ENCODE assay signal across 11 cellular contexts in genomic region chr2:60556998-60557955, GRCh38. TPM values are rescaled to one million over a fixed set of nuclear protein-coding genes. Genes with fewer than 3 reads are reported as not detected.
DNase-seq lines count a peak whose midpoint lies in the region; ATAC-seq and TF ChIP-seq lines count a peak whose summit lies in the region.
"Had no signal": no experiment of that assay in that cellular context is flagged by ENCODE, and none has a peak within 500 bp of the region (broad histone marks: within the 10 kb centered on the region; RNA-seq: fewer than 3 reads in every experiment).

No MANE protein-coding gene starts in this region.

- in situ Hi-C loops in brain microvascular endothelial cell (cut with HindIII; ENCODE audit: low pct_ligation_motif_present, low sequenced_read_pairs) = no loop called here

- H3K4me3 Mint-ChIP-seq in neural crest cell = peak overlapping the region; percentile 75

- no peak overlapping the region for H3K27ac Mint-ChIP-seq in neural crest cell (ENCODE audit: unreplicated experiment)

- H3K27me3 ChIP-seq in brain microvascular endothelial cell (replicated peaks) = peaks cover 18% of the 10 kb centered on the region

- DNase-seq in DMS79 treated with DMSO at 0.1 percent for 48 hours (lab: John Stamatoyannopoulos, UW) (peak; percentile 48), DMS79 (lab: John Stamatoyannopoulos, UW) (no peak), NCI-H1417 (lab: John Stamatoyannopoulos, UW) (peak; percentile 61 to 90 (median 86)), brain microvascular endothelial cell (no peak), neural crest cell (ENCODE audit: low read depth, low spot score) (no peak), cerebellar cortex (ENCODE audit: low spot score) (no peak)
- no peak for DNase-seq in stimulated activated CD4-positive, alpha-beta T cell treated with anti-CD3 and anti-CD28 coated beads, Interleukin-4, amount 100 ng/mL, for 4 hours
- DNase-seq: 8988T, GOT3 had no signal

- no peaks in the 10 kb centered on the region for H3K9me3 Mint-ChIP-seq in neural crest cell

- no peak for ATAC-seq in HG02884 (IDR thresholded peaks at IDR 0.05; ENCODE audit: unreplicated experiment)

- peaks cover 27% of the 10 kb centered on the region for H3K4me1 Mint-ChIP-seq in neural crest cell

- no peak overlapping the region for H3K27ac ChIP-seq in brain microvascular endothelial cell
- H3K27ac ChIP-seq: SJSA1 had no signal

- TF ChIP-seq CTCF in brain microvascular endothelial cell (IDR thresholded peaks at IDR 0.05; ENCODE audit: low read depth, low read length, missing control alignments) = no peak
- no peak for TF ChIP-seq CTCF in neural crest cell (conservative IDR thresholded peaks at IDR 0.05)

- H3K4me3 ChIP-seq in brain microvascular endothelial cell (ENCODE audit: low read depth, low read length) = peak overlapping the region; percentile 37
- H3K4me3 ChIP-seq: SJSA1 had no signal

- H3K27me3 Mint-ChIP-seq in neural crest cell (ENCODE audit: low read depth) = peaks cover 100% of the 10 kb centered on the region

- no peaks in the 10 kb centered on the region for H3K36me3 Mint-ChIP-seq in neural crest cell (ENCODE audit: low read depth)

- H3K36me3 ChIP-seq in brain microvascular endothelial cell (replicated peaks) = no peaks in the 10 kb centered on the region
- H3K36me3 ChIP-seq: SJSA1 had no signal

RNA-seq across cellular contexts. Expression of gene BCL11A, which starts 3.8 kb away (rescaled TPM):
- 2.2 and 2.3 TPM in 2 replicates for total RNA-seq in neural crest cell

Comparison
In these comparisons a context has a peak if more than half of its experiments do, and no peak if none do; other contexts are left out.
1. DNase-seq: peak in DMS79 treated with DMSO at 0.1 percent for 48 hours (single experiment) and NCI-H1417 (3 of 3); none in DMS79 (single experiment), brain microvascular endothelial cell (single experiment), neural crest cell (single experiment), stimulated activated CD4-positive, alpha-beta T cell treated with anti-CD3 and anti-CD28 coated beads, Interleukin-4, amount 100 ng/mL, for 4 hours (0 of 2) and cerebellar cortex (single experiment).